2 cellular contexts compared by ENCODE assay signal in genomic region chr16:58110590-58111330, GRCh38.
TF ChIP-seq lines count a peak whose summit lies in the region.

No MANE protein-coding gene starts in this region.

TF ChIP-seq in A549, 52 proteins besides CTCF, POLR2A, EP300 and RAD21 (continued from another document):
- TF ChIP-seq HMGXB4 (CRISPR knock-in tag; IDR thresholded peaks at IDR 0.05; ENCODE audit: borderline replicate concordance) (no peak), CBX2 (IDR thresholded peaks at IDR 0.05; ENCODE audit: borderline replicate concordance, low read depth) (no peak), PBX3 (IDR thresholded peaks at IDR 0.05) (no peak), HDAC2 (IDR thresholded peaks at IDR 0.05) (no peak), HEYL (CRISPR knock-in tag; IDR thresholded peaks at IDR 0.05) (no peak), KDM5A (IDR thresholded peaks at IDR 0.05) (no peak)
TF ChIP-seq in A549: peak in this region for 0.

TF ChIP-seq in GM23338, 12 proteins besides CTCF, POLR2A, EP300 and RAD21 (continued from another document):
- TF ChIP-seq ETS1 (IDR thresholded peaks at IDR 0.05): no peak
- TF ChIP-seq CREB1 (CRISPR knock-in tag; IDR thresholded peaks at IDR 0.05; ENCODE audit: low read depth): no peak
- no peak for TF ChIP-seq STAT1 (IDR thresholded peaks at IDR 0.05; ENCODE audit: unreplicated experiment)
- no peak for TF ChIP-seq ZNF462 (CRISPR knock-in tag; IDR thresholded peaks at IDR 0.05)
- no peak for TF ChIP-seq JUNB (IDR thresholded peaks at IDR 0.05; ENCODE audit: unreplicated experiment)
- no peak for TF ChIP-seq EZH2 (IDR thresholded peaks at IDR 0.05; ENCODE audit: low read depth, unreplicated experiment)
- no peak for TF ChIP-seq REST (IDR thresholded peaks at IDR 0.05; ENCODE audit: unreplicated experiment)
- TF ChIP-seq NANOG (IDR thresholded peaks at IDR 0.05; ENCODE audit: borderline replicate concordance): no peak
- TF ChIP-seq ZNF331 (CRISPR knock-in tag; IDR thresholded peaks at IDR 0.05; ENCODE audit: low read depth): no peak
- TF ChIP-seq POLR2AphosphoS5 (IDR thresholded peaks at IDR 0.05; ENCODE audit: low read depth): no peak
- no peak for TF ChIP-seq ZNF114 (CRISPR knock-in tag; IDR thresholded peaks at IDR 0.05)
